Comparison of ENCODE assay signal across 8 cellular contexts in genomic region chr16:29925173-29925804, GRCh38. TPM values are rescaled to one million over a fixed set of nuclear protein-coding genes. Genes with fewer than 3 reads are reported as not detected.
DNase-seq lines count a peak whose midpoint lies in the region; ATAC-seq and TF ChIP-seq lines count a peak whose summit lies in the region.

No MANE protein-coding gene starts in this region.

- no peak for TF ChIP-seq CTCF in kidney epithelial cell (IDR thresholded peaks at IDR 0.05; ENCODE audit: insufficient read depth, low read length, poor library complexity, severe bottlenecking)

- H3K9me3 ChIP-seq in stomach smooth muscle (ENCODE audit: control insufficient read depth in 2 of 2, low read length in 2 of 2) = no peaks in the 10 kb centered on the region

- no peaks in the 10 kb centered on the region for H3K27me3 ChIP-seq in kidney epithelial cell (ENCODE audit: control insufficient read depth, insufficient read depth, low read length)
- no peaks in the 10 kb centered on the region for H3K27me3 ChIP-seq in stomach smooth muscle (ENCODE audit: control insufficient read depth in 1 of 2, insufficient read depth in 2 of 2, low read length in 2 of 2)

- peak overlapping the region; percentile 89 for H3K4me3 Mint-ChIP-seq in stimulated activated naive CD8-positive, alpha-beta T cell treated with anti-CD3 and anti-CD28 coated beads, Interleukin-15, Interleukin-2, amounts not matched to agents 100 ng/mL and 50 ng/mL, for 24 hours
- peak overlapping the region; percentile 93 for H3K4me3 Mint-ChIP-seq in activated naive CD8-positive, alpha-beta T cell treated with anti-CD3 and anti-CD28 coated beads for 36 hours

- H3K27ac ChIP-seq in stomach smooth muscle (ENCODE audit: low read length) = no peak overlapping the region

- ATAC-seq in stimulated activated naive CD8-positive, alpha-beta T cell treated with anti-CD3 and anti-CD28 coated beads, Interleukin-15, Interleukin-2, amounts not matched to agents 100 U/mL and 50 U/mL, for 24 hours = no peak

- H3K4me3 ChIP-seq in kidney epithelial cell (ENCODE audit: low read depth, low read length) (peak overlapping the region; percentile 90), stomach smooth muscle (ENCODE audit: low read length in 2 of 2) (peak overlapping the region; percentile 74 to 93)

- no peak for DNase-seq in stimulated activated naive CD8-positive, alpha-beta T cell treated with anti-CD3 and anti-CD28 coated beads, Interleukin-15, Interleukin-2, amounts not matched to agents 100 U/mL and 50 U/mL, for 24 hours
- no peak for DNase-seq in activated naive CD8-positive, alpha-beta T cell treated with anti-CD3 and anti-CD28 coated beads for 36 hours
- DNase-seq in kidney epithelial cell (ENCODE audit: low read depth) (no peak), middle frontal gyrus (ENCODE audit: extremely low spot score, low spot score) (no peak), GDM1 (lab: John Stamatoyannopoulos, UW) (no peak), NCI-H446 (lab: John Stamatoyannopoulos, UW) (no peak)

- H3K27me3 Mint-ChIP-seq in stimulated activated naive CD8-positive, alpha-beta T cell treated with anti-CD3 and anti-CD28 coated beads, Interleukin-15, Interleukin-2, amounts not matched to agents 100 ng/mL and 50 ng/mL, for 24 hours = no peaks in the 10 kb centered on the region
- no peaks in the 10 kb centered on the region for H3K27me3 Mint-ChIP-seq in activated naive CD8-positive, alpha-beta T cell treated with anti-CD3 and anti-CD28 coated beads for 36 hours

- H3K36me3 ChIP-seq in kidney epithelial cell (ENCODE audit: control insufficient read depth, insufficient read depth, low read length) = no peaks in the 10 kb centered on the region
- H3K36me3 ChIP-seq in stomach smooth muscle (ENCODE audit: control insufficient read depth in 2 of 2, insufficient read depth in 2 of 2, low read length in 2 of 2) = peaks cover 2 to 12% of the 10 kb centered on the region in 2 donors

- peak overlapping the region; percentile 89 for H3K27ac Mint-ChIP-seq in stimulated activated naive CD8-positive, alpha-beta T cell treated with anti-CD3 and anti-CD28 coated beads, Interleukin-15, Interleukin-2, amounts not matched to agents 100 ng/mL and 50 ng/mL, for 24 hours
- peak overlapping the region; percentile 85 for H3K27ac Mint-ChIP-seq in activated naive CD8-positive, alpha-beta T cell treated with anti-CD3 and anti-CD28 coated beads for 36 hours

- no peaks in the 10 kb centered on the region for H3K9me3 Mint-ChIP-seq in stimulated activated naive CD8-positive, alpha-beta T cell treated with anti-CD3 and anti-CD28 coated beads, Interleukin-15, Interleukin-2, amounts not matched to agents 100 ng/mL and 50 ng/mL, for 24 hours
- no peaks in the 10 kb centered on the region for H3K9me3 Mint-ChIP-seq in activated naive CD8-positive, alpha-beta T cell treated with anti-CD3 and anti-CD28 coated beads for 36 hours

- peaks cover 20% of the 10 kb centered on the region for H3K4me1 ChIP-seq in stomach smooth muscle (ENCODE audit: control insufficient read depth, insufficient read depth, low read length)

- peak overlapping the region; percentile 72 to 77 for H3K9ac ChIP-seq in stomach smooth muscle (ENCODE audit: low read length in 2 of 2)

- peaks cover 26% of the 10 kb centered on the region for H3K4me1 Mint-ChIP-seq in stimulated activated naive CD8-positive, alpha-beta T cell treated with anti-CD3 and anti-CD28 coated beads, Interleukin-15, Interleukin-2, amounts not matched to agents 100 ng/mL and 50 ng/mL, for 24 hours (ENCODE audit: low read depth)
- peaks cover 42% of the 10 kb centered on the region for H3K4me1 Mint-ChIP-seq in activated naive CD8-positive, alpha-beta T cell treated with anti-CD3 and anti-CD28 coated beads for 36 hours

- peaks cover 29% of the 10 kb centered on the region for H3K36me3 Mint-ChIP-seq in stimulated activated naive CD8-positive, alpha-beta T cell treated with anti-CD3 and anti-CD28 coated beads, Interleukin-15, Interleukin-2, amounts not matched to agents 100 ng/mL and 50 ng/mL, for 24 hours (ENCODE audit: low read depth)
- H3K36me3 Mint-ChIP-seq in activated naive CD8-positive, alpha-beta T cell treated with anti-CD3 and anti-CD28 coated beads for 36 hours = peaks cover 18% of the 10 kb centered on the region

RNA-seq across cellular contexts. Expression of gene KCTD13, which starts 0.7 kb away (rescaled TPM):
- 10 to 100 TPM; 27.2 to 30.3 TPM for total RNA-seq in activated naive CD8-positive, alpha-beta T cell treated with anti-CD3 and anti-CD28 coated beads for 36 hours
- 24.7 and 38.2 TPM in 2 replicates for total RNA-seq in kidney epithelial cell

RNA-seq across cellular contexts. Expression of gene ASPHD1, which starts 25.0 kb away (rescaled TPM):
- 1 to 10 TPM; 1.3 to 2.0 TPM for total RNA-seq in activated naive CD8-positive, alpha-beta T cell treated with anti-CD3 and anti-CD28 coated beads for 36 hours
- 10.2 and 12.5 TPM in 2 replicates for total RNA-seq in kidney epithelial cell

RNA-seq across cellular contexts. Expression of gene SEZ6L2, which starts 25.9 kb away (rescaled TPM):
- under 1 TPM in 1 of 2 experiments, not detected in 1; 0.32 TPM for total RNA-seq in activated naive CD8-positive, alpha-beta T cell treated with anti-CD3 and anti-CD28 coated beads for 36 hours
- total RNA-seq in kidney epithelial cell = 26.2 and 30.4 TPM in 2 replicates

RNA-seq across cellular contexts. Expression of gene TMEM219, which starts 36.6 kb away (rescaled TPM):
- 10 to 100 TPM; 29.3 TPM for total RNA-seq in activated naive CD8-positive, alpha-beta T cell treated with anti-CD3 and anti-CD28 coated beads for 36 hours
- total RNA-seq in kidney epithelial cell = 173 and 175 TPM in 2 replicates

RNA-seq across cellular contexts. Expression of gene TAOK2, which starts 48.4 kb away (rescaled TPM):
- total RNA-seq in activated naive CD8-positive, alpha-beta T cell treated with anti-CD3 and anti-CD28 coated beads for 36 hours = 10 to 100 TPM; 24.9 to 26.4 TPM
- 40.1 and 41.7 TPM in 2 replicates for total RNA-seq in kidney epithelial cell

Comparison
In these comparisons a context has a peak if more than half of its experiments do, and no peak if none do; other contexts are left out.
1. RNA of gene SEZ6L2, which starts 25.9 kb away (total RNA-seq): 26.2 to 30.4 TPM in kidney epithelial cell; 0.32 TPM in activated naive CD8-positive, alpha-beta T cell treated with anti-CD3 and anti-CD28 coated beads for 36 hours; every median in the first group is over 10 times any median in the second.